Comparison of ENCODE assay signal across 17 cellular contexts in the genomic region with DNA sequence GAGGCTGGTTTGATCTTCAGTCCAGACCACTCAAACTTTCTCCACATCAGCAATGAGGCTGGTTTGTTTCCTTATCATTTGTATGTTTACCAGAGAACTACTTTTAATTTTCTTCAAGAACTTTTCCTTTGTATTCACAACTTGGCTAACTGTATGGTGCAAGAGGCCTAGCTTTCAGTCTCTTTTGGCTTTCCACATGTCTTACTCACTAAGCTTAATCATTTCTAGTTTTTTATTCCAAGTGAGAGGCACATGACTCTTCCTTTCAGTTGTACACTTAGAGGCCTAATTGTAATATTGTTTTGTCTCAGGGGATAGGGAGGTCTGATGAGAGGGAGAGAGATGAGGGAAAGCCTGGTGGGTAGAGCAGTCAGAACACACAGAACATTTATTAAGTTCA.
"Had no signal": no experiment of that assay in that cellular context is flagged by ENCODE, and none has a peak within 500 bp of the region (broad histone marks: within the 10 kb centered on the region; RNA-seq: fewer than 3 reads in every experiment).

No MANE protein-coding gene starts in this region.

- H3K4me1 ChIP-seq: breast epithelium, left ventricle myocardium inferior, parathyroid adenoma, right lobe of liver, stomach, transverse colon had no signal

- H3K27me3 Mint-ChIP-seq: activated T-helper 17 cell treated with anti-CD3 and anti-CD28 coated beads, Interleukin-2, amount 50 U/mL, for 72 hours; stimulated activated memory B cell treated with anti-CD40 and anti-IgM and Interleukin-4, amounts not matched to agents 10 μg/mL and 1 μg/mL and 100 μg/mL, for 72 hours had no signal

- H3K9ac ChIP-seq: parathyroid adenoma had no signal

- H3K36me3 ChIP-seq: breast epithelium, left ventricle myocardium inferior, right lobe of liver, stomach, transverse colon had no signal

- H3K4me3 Mint-ChIP-seq: activated T-helper 17 cell treated with anti-CD3 and anti-CD28 coated beads, Interleukin-2, amount 50 U/mL, for 72 hours; endodermal cell; immature natural killer cell; nephron; stimulated activated memory B cell treated with anti-CD40 and anti-IgM and Interleukin-4, amounts not matched to agents 10 μg/mL and 1 μg/mL and 100 μg/mL, for 72 hours had no signal

- DNase-seq: activated T-cell treated with anti-CD3 and anti-CD28 coated beads, Interleukin-2, amount 50 U/mL, for 1 hour; endodermal cell; immature natural killer cell; kidney glomerular epithelial cell; left ventricle myocardium inferior; right lobe of liver; small intestine; stomach; T-helper 1 cell; transverse colon had no signal

- H3K79me2 ChIP-seq: parathyroid adenoma had no signal

- H3K27ac Mint-ChIP-seq: activated naive CD4-positive, alpha-beta T cell treated with anti-CD3 and anti-CD28 coated beads, Interleukin-2, amount 50 U/mL, for 72 hours; activated T-helper 17 cell treated with anti-CD3 and anti-CD28 coated beads, Interleukin-2, amount 50 U/mL, for 72 hours; endodermal cell; immature natural killer cell; nephron; stimulated activated memory B cell treated with anti-CD40 and anti-IgM and Interleukin-4, amounts not matched to agents 10 μg/mL and 1 μg/mL and 100 μg/mL, for 72 hours had no signal

- H3K9me3 Mint-ChIP-seq: activated naive CD4-positive, alpha-beta T cell treated with anti-CD3 and anti-CD28 coated beads, Interleukin-2, amount 50 U/mL, for 72 hours; activated T-helper 17 cell treated with anti-CD3 and anti-CD28 coated beads, Interleukin-2, amount 50 U/mL, for 72 hours; endodermal cell; nephron; stimulated activated memory B cell treated with anti-CD40 and anti-IgM and Interleukin-4, amounts not matched to agents 10 μg/mL and 1 μg/mL and 100 μg/mL, for 72 hours had no signal

- ATAC-seq: activated naive CD4-positive, alpha-beta T cell treated with anti-CD3 and anti-CD28 coated beads, Interleukin-2, amount 50 U/mL, for 72 hours; activated T-helper 17 cell treated with anti-CD3 and anti-CD28 coated beads, Interleukin-2, amount 50 U/mL, for 72 hours; right lobe of liver; stimulated activated memory B cell treated with anti-CD40 and anti-IgM and Interleukin-4, amounts not matched to agents 10 μg/mL and 1 μg/mL and 100 μg/mL, for 72 hours had no signal

- H3K27ac ChIP-seq: breast epithelium, coronary artery, left ventricle myocardium inferior, parathyroid adenoma, right lobe of liver, stomach, transverse colon had no signal

- H3K27me3 ChIP-seq: breast epithelium, right lobe of liver, stomach, transverse colon had no signal

- H3K4me1 Mint-ChIP-seq: activated T-helper 17 cell treated with anti-CD3 and anti-CD28 coated beads, Interleukin-2, amount 50 U/mL, for 72 hours; endodermal cell; immature natural killer cell; stimulated activated memory B cell treated with anti-CD40 and anti-IgM and Interleukin-4, amounts not matched to agents 10 μg/mL and 1 μg/mL and 100 μg/mL, for 72 hours had no signal

- H3K36me3 Mint-ChIP-seq: activated naive CD4-positive, alpha-beta T cell treated with anti-CD3 and anti-CD28 coated beads, Interleukin-2, amount 50 U/mL, for 72 hours; immature natural killer cell; stimulated activated memory B cell treated with anti-CD40 and anti-IgM and Interleukin-4, amounts not matched to agents 10 μg/mL and 1 μg/mL and 100 μg/mL, for 72 hours had no signal

- H3K4me3 ChIP-seq: breast epithelium, coronary artery, left ventricle myocardium inferior, right lobe of liver, stomach, transverse colon had no signal
